In genomic region chr12:132409495-132410295, GRCh38 we compare ENCODE assay signal across 21 cellular contexts.
"Had no signal": no experiment of that assay in that cellular context is flagged by ENCODE, and none has a peak within 500 bp of the region (broad histone marks: within the 10 kb centered on the region; RNA-seq: fewer than 3 reads in every experiment).

No MANE protein-coding gene starts in this region.

- H3K4me3 ChIP-seq: K562, SJSA1, SK-N-MC had no signal

- DNase-seq: Kasumi-1, MM.1S, NCI-H1092 treated with DMSO at 0.1 percent for 48 hours, NCI-H1436, NCI-H187, NCI-H2029, NCI-H2081 treated with DMSO at 0.1 percent for 48 hours, NCI-H2171, NCI-H226, NCI-H446, NCI-H510A, NCI-H524 treated with DMSO at 0.1 percent for 48 hours, NCI-H69, NCI-H774, Right ventricle myocardium superior, SIG-M5, T-cell had no signal

- H3K36me3 ChIP-seq: SJSA1 had no signal

- ATAC-seq: K562, T-cell had no signal

- H3K9me3 ChIP-seq: SJSA1 had no signal

- H3K27ac ChIP-seq: KMS-11, SJSA1, SK-N-MC had no signal

- H3K4me1 ChIP-seq: SJSA1 had no signal
